ENCODE assay signal across 3 cellular contexts in the genomic region with DNA sequence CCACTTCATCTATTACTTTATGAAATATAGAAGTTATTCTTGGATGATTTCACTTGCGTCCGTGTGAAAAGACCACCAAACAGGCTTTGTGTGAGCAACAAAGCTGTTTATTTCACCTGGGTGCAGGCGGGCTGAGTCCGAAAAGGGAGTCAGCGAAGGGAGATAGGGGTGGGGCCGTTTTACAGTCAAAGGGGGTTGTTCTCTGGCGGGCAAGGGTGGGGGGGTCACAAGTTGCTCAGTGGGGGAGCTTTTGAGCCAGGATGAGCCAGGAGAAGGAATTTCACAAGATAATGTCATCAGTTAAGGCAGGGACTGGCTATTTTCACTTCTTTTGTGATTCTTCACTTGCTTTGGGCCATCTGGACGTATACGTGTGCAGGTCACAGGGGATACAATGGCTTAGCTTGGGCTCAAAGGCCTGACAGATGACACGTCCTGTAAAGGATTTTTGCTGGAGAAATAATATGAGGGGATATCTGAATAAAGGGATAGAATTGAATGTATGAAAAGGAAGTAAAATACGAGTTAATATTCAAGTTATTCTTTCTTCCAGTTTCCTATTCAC. TPM values are rescaled to one million over a fixed set of nuclear protein-coding genes. Genes with fewer than 3 reads are reported as not detected.
"Had no signal": no experiment of that assay in that cellular context is flagged by ENCODE, and none has a peak within 500 bp of the region (broad histone marks: within the 10 kb centered on the region; RNA-seq: fewer than 3 reads in every experiment).

No MANE protein-coding gene starts in this region.

RNA-seq across cellular contexts. Expression of a gene that starts 55.9 kb away (rescaled TPM):
- total RNA-seq: HepG2, OCI-LY7, SJCRH30 had no signal
- polyA plus RNA-seq: HepG2 had no signal
